In genomic region chr10:102649770-102650654, GRCh38 we compare ENCODE assay signal across 9 cellular contexts. TPM values are rescaled to one million over a fixed set of nuclear protein-coding genes. Genes with fewer than 3 reads are reported as not detected.
DNase-seq lines count a peak whose midpoint lies in the region; ATAC-seq and TF ChIP-seq lines count a peak whose summit lies in the region.
"Had no signal": no experiment of that assay in that cellular context is flagged by ENCODE, and none has a peak within 500 bp of the region (broad histone marks: within the 10 kb centered on the region; RNA-seq: fewer than 3 reads in every experiment).

No MANE protein-coding gene starts in this region.

- intact Hi-C loops in body of pancreas (cut with DNase I) (no loop called here), lower lobe of right lung (cut with DNase I) (no loop called here)

- H3K27ac ChIP-seq in body of pancreas = peak overlapping the region; percentile 59 to 97 (median 68)
- H3K27ac ChIP-seq in lower lobe of right lung = peak overlapping the region; percentile 99
- H3K27ac ChIP-seq in subcutaneous abdominal adipose tissue (ENCODE audit: low read depth, low read length) = peak overlapping the region; percentile 54

- H3K9me3 ChIP-seq in body of pancreas = no peaks in the 10 kb centered on the region
- H3K9me3 ChIP-seq in lower lobe of right lung = no peaks in the 10 kb centered on the region
- no peaks in the 10 kb centered on the region for H3K9me3 ChIP-seq in subcutaneous abdominal adipose tissue (ENCODE audit: control insufficient read depth in 5 of 5, low read length in 5 of 5)

- H3K27me3 ChIP-seq in body of pancreas (no peaks in the 10 kb centered on the region), lower lobe of right lung (ENCODE audit: low read depth) (no peaks in the 10 kb centered on the region), subcutaneous abdominal adipose tissue (ENCODE audit: control insufficient read depth in 5 of 5, insufficient read depth in 4 of 5, low read length in 5 of 5) (no peaks in the 10 kb centered on the region)

- peak overlapping the region; percentile 58 for H3K27ac Mint-ChIP-seq in T-helper 1 cell treated with Interleukin-12 subunit alpha and Interleukin-12 subunit beta and Interleukin-4 antibody, amounts not matched to agents 30 μg/mL and 1 μg/mL, for 36 hours

- DNase-seq in T-helper 1 cell (no peak), body of pancreas (peak in 1 of 4 donors; percentile 35), lower lobe of right lung (no peak), DMS53 treated with DMSO at 0.1 percent for 48 hours (lab: John Stamatoyannopoulos, UW; ENCODE audit: unreplicated experiment) (no peak), NCI-H1092 treated with DMSO at 0.1 percent for 48 hours (lab: John Stamatoyannopoulos, UW) (no peak)
- DNase-seq: 8988T had no signal

- peaks cover 23% of the 10 kb centered on the region for H3K36me3 Mint-ChIP-seq in T-helper 1 cell treated with Interleukin-12 subunit alpha and Interleukin-12 subunit beta and Interleukin-4 antibody, amounts not matched to agents 30 μg/mL and 1 μg/mL, for 36 hours (ENCODE audit: low read depth)

- H3K9me3 Mint-ChIP-seq in T-helper 1 cell treated with Interleukin-12 subunit alpha and Interleukin-12 subunit beta and Interleukin-4 antibody, amounts not matched to agents 30 μg/mL and 1 μg/mL, for 36 hours = no peaks in the 10 kb centered on the region

- TF ChIP-seq CTCF in body of pancreas (IDR thresholded peaks at IDR 0.05) (no peak), lower lobe of right lung (IDR thresholded peaks at IDR 0.05) (no peak)

- H3K4me1 ChIP-seq in body of pancreas (peaks cover 87% of the 10 kb centered on the region), lower lobe of right lung (peaks cover 87% of the 10 kb centered on the region), subcutaneous abdominal adipose tissue (ENCODE audit: control insufficient read depth in 5 of 5, insufficient read depth in 5 of 5, low read length in 5 of 5) (peaks cover 26 to 87% (median 80%) of the 10 kb centered on the region in 5 donors)

- H3K36me3 ChIP-seq in body of pancreas (replicated peaks in 1 of 2; ENCODE audit: insufficient read depth in 1 of 2, low read depth in 2 of 2) = peaks cover 0 to 1% of the 10 kb centered on the region in 2 donors
- peaks cover 50% of the 10 kb centered on the region for H3K36me3 ChIP-seq in lower lobe of right lung
- H3K36me3 ChIP-seq in subcutaneous abdominal adipose tissue (ENCODE audit: control insufficient read depth in 5 of 5, insufficient read depth in 5 of 5, low read length in 5 of 5) = peaks cover 0 to 55% (median 45%) of the 10 kb centered on the region in 5 donors

- peaks cover 61% of the 10 kb centered on the region for H3K4me1 Mint-ChIP-seq in T-helper 1 cell treated with Interleukin-12 subunit alpha and Interleukin-12 subunit beta and Interleukin-4 antibody, amounts not matched to agents 30 μg/mL and 1 μg/mL, for 36 hours (ENCODE audit: low read depth)

- H3K9ac ChIP-seq in subcutaneous abdominal adipose tissue (ENCODE audit: low read length in 5 of 5) = peak overlapping the region in 4 of 5 donors; percentile 55 to 99 (median 75)

- ATAC-seq in body of pancreas (no peak), lower lobe of right lung (no peak), HG02588 (IDR thresholded peaks at IDR 0.05; ENCODE audit: unreplicated experiment) (no peak)

- no peaks in the 10 kb centered on the region for H3K27me3 Mint-ChIP-seq in T-helper 1 cell treated with Interleukin-12 subunit alpha and Interleukin-12 subunit beta and Interleukin-4 antibody, amounts not matched to agents 30 μg/mL and 1 μg/mL, for 36 hours (ENCODE audit: low read depth)

- H3K4me3 ChIP-seq in body of pancreas (no peak overlapping the region), lower lobe of right lung (peak overlapping the region; percentile 91), subcutaneous abdominal adipose tissue (ENCODE audit: low read depth in 1 of 5, low read length in 5 of 5) (peak overlapping the region; percentile 64 to 99 (median 97))

- H3K4me3 Mint-ChIP-seq in T-helper 1 cell treated with Interleukin-12 subunit alpha and Interleukin-12 subunit beta and Interleukin-4 antibody, amounts not matched to agents 30 μg/mL and 1 μg/mL, for 36 hours = peak overlapping the region; percentile 3

- WGBS in body of pancreas, 2 donors = 60 to 70% methylated on average over 11 to 12 of the region's 12 CpGs

- TF ChIP-seq POLR2A in body of pancreas (IDR thresholded peaks at IDR 0.05) = no peak

RNA-seq across cellular contexts. Expression of gene TRIM8, which starts 5.7 kb away (rescaled TPM):
- total RNA-seq in body of pancreas (100 to 1,000 TPM; 121 to 156 TPM), lower lobe of right lung (142 TPM)

Comparison
In these comparisons a context has a peak if more than half of its experiments do, and no peak if none do; other contexts are left out.
1. H3K4me3 ChIP-seq: peak in lower lobe of right lung (single experiment) and subcutaneous abdominal adipose tissue (5 of 5); none in body of pancreas (0 of 2).
2. Peak in every context shown above with its lines, with median percentiles within 50 percentile points of each other: H3K27ac ChIP-seq.